ENCODE assay signal across 7 cellular contexts in genomic region chr20:3980260-3981131, GRCh38. TPM values are rescaled to one million over a fixed set of nuclear protein-coding genes. Genes with fewer than 3 reads are reported as not detected.
DNase-seq lines count a peak whose midpoint lies in the region; ATAC-seq and TF ChIP-seq lines count a peak whose summit lies in the region.

No MANE protein-coding gene starts in this region.

- H3K27ac ChIP-seq in PC-9 = 0 out of 2 replicates have a peak overlapping the region, but pooled peaks have one; percentile 22
- peak overlapping the region in 1 of 2 donors; percentile 64 for H3K27ac ChIP-seq in thoracic aorta

- no peaks in the 10 kb centered on the region for H3K36me3 Mint-ChIP-seq in MCF 10A (ENCODE audit: insufficient read depth, unreplicated experiment)

- BruUV-seq in PC-9 (replicated peaks; lab: Mats Ljungman, UMichigan) (no TSS peak), MCF 10A (replicated peaks; lab: Mats Ljungman, UMichigan) (TSS peak; percentile 73)

- CTCF ChIA-PET in PC-9 (lab: Charles Lee) = no interaction called here
- CTCF ChIA-PET in MCF 10A (lab: Yijun Ruan, JAX) = interaction anchor here (0.5 kb wide), 1 partner anchor 12 kb away, joined by 3 read pairs; no protein-coding TSS in a partner anchor

- no peaks in the 10 kb centered on the region for H3K27me3 Mint-ChIP-seq in MCF 10A (ENCODE audit: insufficient read depth, unreplicated experiment)

- POLR2A ChIA-PET in PC-9 (lab: Charles Lee; ENCODE audit: unreplicated experiment) = no interaction called here
- POLR2A ChIA-PET in MCF 10A (lab: Yijun Ruan, JAX) = interaction anchor here (0.5 to 4.0 kb wide), 4 partner anchors 11 to 533 kb away, joined by 3 to 14 read pairs (median 4); no protein-coding TSS in a partner anchor

- H3F3A ChIP-seq in PC-9 (ENCODE audit: insufficient read depth, low read depth) = peaks cover 3% of the 10 kb centered on the region; the same call in 1 of the 2 replicates

- H3K4me1 ChIP-seq in PC-9 (replicated peaks; ENCODE audit: insufficient read depth) (no peaks in the 10 kb centered on the region), thoracic aorta (ENCODE audit: control insufficient read depth in 1 of 2, low read depth in 2 of 2) (peaks cover 11 to 22% of the 10 kb centered on the region in 2 donors)

- intact Hi-C loops in PC-9 (cut with micrococcal nuclease; ENCODE audit: unreplicated experiment) (no loop called here), MCF 10A (cut with micrococcal nuclease) (no loop called here)

- H3K27ac Mint-ChIP-seq in MCF 10A (ENCODE audit: low read depth, unreplicated experiment) = peak overlapping the region; percentile 89

- 0 out of 2 replicates have a peak, but pooled peaks cover 6% of the 10 kb centered on the region for H3K36me3 ChIP-seq in PC-9 (ENCODE audit: low read depth)
- H3K36me3 ChIP-seq in thoracic aorta = no peaks in the 10 kb centered on the region

- no peaks in the 10 kb centered on the region for H3K27me3 ChIP-seq in PC-9 (ENCODE audit: insufficient read depth, low read depth)
- H3K27me3 ChIP-seq in thoracic aorta (replicated peaks; ENCODE audit: insufficient read depth) = no peaks in the 10 kb centered on the region

- TF ChIP-seq CTCF in PC-9 (conservative IDR thresholded peaks at IDR 0.05) (no peak), MCF 10A (IDR thresholded peaks at IDR 0.05; ENCODE audit: unreplicated experiment) (no peak), thoracic aorta (IDR thresholded peaks at IDR 0.05) (no peak)

- no peaks in the 10 kb centered on the region for H3K9me2 ChIP-seq in PC-9 (ENCODE audit: insufficient read depth)

- no peak overlapping the region for H2AFZ ChIP-seq in PC-9

- peak overlapping the region; percentile 71 for H3K4me3 Mint-ChIP-seq in MCF 10A (ENCODE audit: unreplicated experiment)

- DNase-seq in PC-9 = no peak
- peak; percentile 48 for DNase-seq in MCF 10A (ENCODE audit: unreplicated experiment)
- DNase-seq in lung microvascular endothelial cell (ENCODE audit: low read depth in 2 of 2) = peak; percentile 72 to 80
- no peak for DNase-seq in thoracic aorta (ENCODE audit: low spot score)
- no peak for DNase-seq in effector CD8-positive, alpha-beta T cell (lab: John Stamatoyannopoulos, UW)
- DNase-seq in NAMALWA (ENCODE audit: low spot score) = no peak

- H3K4me1 Mint-ChIP-seq in MCF 10A (ENCODE audit: insufficient read depth, unreplicated experiment) = peaks cover 4% of the 10 kb centered on the region

- peaks cover 8% of the 10 kb centered on the region for H3K79me2 ChIP-seq in PC-9 (ENCODE audit: low read depth)

- H3K9me3 Mint-ChIP-seq in MCF 10A (ENCODE audit: unreplicated experiment) = no peaks in the 10 kb centered on the region

- no peaks in the 10 kb centered on the region; the same call in 1 of the 2 replicates for H4K20me1 ChIP-seq in PC-9 (ENCODE audit: insufficient read depth)

- ATAC-seq in GM21423 (IDR thresholded peaks at IDR 0.05; ENCODE audit: unreplicated experiment) (peak; percentile 44), thoracic aorta (ENCODE audit: insufficient number of reproducible peaks, low FRiP score, low read depth) (no peak)

- H3K4me3 ChIP-seq in PC-9 (no peak overlapping the region), thoracic aorta (peak overlapping the region; percentile 68)

- H3K4me2 ChIP-seq in PC-9 = no peak overlapping the region

- H3K9me3 ChIP-seq in PC-9 (ENCODE audit: insufficient read depth, low read depth) (no peaks in the 10 kb centered on the region), thoracic aorta (no peaks in the 10 kb centered on the region)

RNA-seq across cellular contexts. Expression of gene RNF24, which starts 34.9 kb away (rescaled TPM):
- total RNA-seq in PC-9 (2021) (60.5 and 89.0 TPM in 2 replicates), MCF 10A (2022) (23.2 and 28.8 TPM in 2 replicates), lung microvascular endothelial cell (2.4 and 3.6 TPM in 2 replicates), thoracic aorta (10 to 100 TPM; 34.0 to 73.4 TPM)

Comparison
In these comparisons a context has a peak if more than half of its experiments do, and no peak if none do; other contexts are left out.
1. DNase-seq: peak in MCF 10A (single experiment) and lung microvascular endothelial cell (2 of 2); none in PC-9 (0 of 2), thoracic aorta (single experiment), effector CD8-positive, alpha-beta T cell (single experiment) and NAMALWA (single experiment).